In genomic region chr13:43878897-43879322, GRCh38 we compare ENCODE assay signal across 8 cellular contexts. TPM values are rescaled to one million over a fixed set of nuclear protein-coding genes. Genes with fewer than 3 reads are reported as not detected.
DNase-seq lines count a peak whose midpoint lies in the region; ATAC-seq and TF ChIP-seq lines count a peak whose summit lies in the region.

No MANE protein-coding gene starts in this region.

- H3K36me3 ChIP-seq in upper lobe of left lung = no peaks in the 10 kb centered on the region

- WGBS in upper lobe of left lung, 2 donors = 0 to 4% methylated on average over 14 to 29 of the region's 30 CpGs

- H3K27ac ChIP-seq in upper lobe of left lung = peak overlapping the region; percentile 97 to 99 (median 98)

- TF ChIP-seq POLR2A in upper lobe of left lung (IDR thresholded peaks at IDR 0.05) = no peak

- H3K36me3 Mint-ChIP-seq in naive thymus-derived CD8-positive, alpha-beta T cell = no peaks in the 10 kb centered on the region

- ATAC-seq in GM21825 (IDR thresholded peaks at IDR 0.05; ENCODE audit: unreplicated experiment) (peak; percentile 39), upper lobe of left lung (ENCODE audit: low FRiP score in 2 of 2) (peak; percentile 82 to 89)
- ATAC-seq in naive thymus-derived CD8-positive, alpha-beta T cell = peak; percentile 1 to 7

- peaks cover 7 to 25% (median 22%) of the 10 kb centered on the region in 4 donors for H3K4me1 Mint-ChIP-seq in naive thymus-derived CD8-positive, alpha-beta T cell

- DNase-seq in NCI-H82 (lab: John Stamatoyannopoulos, UW) = peak; percentile 67
- no peak for DNase-seq in NCI-H82 treated with DMSO at 0.1 percent for 48 hours (lab: John Stamatoyannopoulos, UW; ENCODE audit: unreplicated experiment)
- peak; percentile 47 for DNase-seq in LoVo (ENCODE audit: low spot score)
- DNase-seq in activated T-helper 1 cell treated with Interleukin-2 at 50 U/mL for 16 hours (ENCODE audit: low read depth) = peak; percentile 4
- peak; percentile 91 for DNase-seq in fibroblast of villous mesenchyme (ENCODE audit: low read depth)
- DNase-seq in naive thymus-derived CD8-positive, alpha-beta T cell = peak in 5 of 10 donors; percentile 4 to 29 (median 7)
- peak in 1 of 2 donors; percentile 87 for DNase-seq in upper lobe of left lung

- POLR2A ChIA-PET in naive thymus-derived CD8-positive, alpha-beta T cell (lab: Charles Lee) = no interaction called here

- H3K9me3 Mint-ChIP-seq in naive thymus-derived CD8-positive, alpha-beta T cell = no peaks in the 10 kb centered on the region

- no peaks in the 10 kb centered on the region for H3K27me3 ChIP-seq in upper lobe of left lung

- no peak for TF ChIP-seq CTCF in fibroblast of villous mesenchyme (IDR thresholded peaks at IDR 0.05; ENCODE audit: insufficient read depth, low read depth, low read length)
- no peak for TF ChIP-seq CTCF in upper lobe of left lung (IDR thresholded peaks at IDR 0.05)

- H3K27ac Mint-ChIP-seq in naive thymus-derived CD8-positive, alpha-beta T cell = peak overlapping the region; percentile 84 to 93 (median 90)

- no peaks in the 10 kb centered on the region for H3K9me3 ChIP-seq in upper lobe of left lung

- H3K27me3 Mint-ChIP-seq in naive thymus-derived CD8-positive, alpha-beta T cell = no peaks in the 10 kb centered on the region

- H3K4me1 ChIP-seq in upper lobe of left lung = peaks cover 12 to 20% (median 13%) of the 10 kb centered on the region in 4 donors

- peak in 2 of 4 donors; percentile 24 to 74 for TF ChIP-seq EP300 in upper lobe of left lung (IDR thresholded peaks at IDR 0.05)

- H3K4me3 Mint-ChIP-seq in naive thymus-derived CD8-positive, alpha-beta T cell = peak overlapping the region; percentile 87 to 90 (median 88)

- peak overlapping the region; percentile 86 for H3K4me3 ChIP-seq in fibroblast of villous mesenchyme (ENCODE audit: low read depth, low read length)
- peak overlapping the region; percentile 64 to 79 (median 72) for H3K4me3 ChIP-seq in upper lobe of left lung

RNA-seq across cellular contexts. Expression of gene CCDC122, which starts 0.6 kb away (rescaled TPM):
- total RNA-seq in fibroblast of villous mesenchyme = 4.2 and 16.0 TPM in 2 replicates
- 1 to 10 TPM; 6.1 to 6.7 TPM for total RNA-seq in naive thymus-derived CD8-positive, alpha-beta T cell
- 1 to 10 TPM in 2 of 3 donors, under 1 TPM in 1; 0.97 to 3.3 (median 1.5) TPM for polyA plus RNA-seq in naive thymus-derived CD8-positive, alpha-beta T cell
- total RNA-seq in upper lobe of left lung = 10 to 100 TPM in 1 of 6 donors, 1 to 10 TPM in 5; 3.5 to 52.4 (median 4.4) TPM

RNA-seq across cellular contexts. Expression of gene LACC1, which starts 0.8 kb away (rescaled TPM):
- total RNA-seq in fibroblast of villous mesenchyme (7.7 and 9.1 TPM in 2 replicates), upper lobe of left lung (10 to 100 TPM in 4 of 6 donors, 1 to 10 TPM in 2; 1.6 to 18.9 (median 13.8) TPM)
- total RNA-seq in naive thymus-derived CD8-positive, alpha-beta T cell = 1 to 10 TPM; 2.6 to 3.1 TPM
- under 1 TPM in 2 of 3 donors, not detected in 1; 0.20 to 0.67 TPM for polyA plus RNA-seq in naive thymus-derived CD8-positive, alpha-beta T cell

Comparison
In these comparisons a context has a peak if more than half of its experiments do, and no peak if none do; other contexts are left out.
1. ATAC-seq: peak in every context shown above with its lines; median percentile 86 in upper lobe of left lung; 39 in GM21825; 4 in naive thymus-derived CD8-positive, alpha-beta T cell.